In genomic region chr3:170910542-170910941, GRCh38 we compare ENCODE assay signal across 20 cellular contexts. TPM values are rescaled to one million over a fixed set of nuclear protein-coding genes. Genes with fewer than 3 reads are reported as not detected.
A peak's percentile ranks its signal among the peaks of the same experiment; 100 is the strongest.
DNase-seq lines count a peak whose midpoint lies in the region; ATAC-seq and TF ChIP-seq lines count a peak whose summit lies in the region.
"Had no signal": no experiment of that assay in that cellular context is flagged by ENCODE, and none has a peak within 500 bp of the region (broad histone marks: within the 10 kb centered on the region; RNA-seq: fewer than 3 reads in every experiment).

No MANE protein-coding gene starts in this region.

- DNase-seq in CD4-positive, alpha-beta memory T cell = no peak
- DNase-seq in adipocyte (ENCODE audit: low read depth) = no peak
- DNase-seq in memory B cell (ENCODE audit: low spot score in 2 of 2) = no peak
- DNase-seq in head of caudate nucleus = no peak
- no peak for DNase-seq in GM10248 (ENCODE audit: extremely low spot score)
- DNase-seq: ACHN, AML-193, Calu3, DMS53, GOT3, HFFc6, MV-4-11, NCI-H1417 treated with DMSO at 0.1 percent for 48 hours, NCI-H1930, NCI-H526 treated with DMSO at 0.1 percent for 48 hours, SJCRH30 had no signal

- TF ChIP-seq CTCF in HEK293 (tag by site-specific recombination; IDR thresholded peaks at IDR 0.05) = no peak
- no peak for TF ChIP-seq CTCF in GM10248 (IDR thresholded peaks at IDR 0.05; ENCODE audit: control extremely low read depth, extremely low read depth, low read depth, missing control alignments)

- CTCF ChIA-PET in CD4-positive, alpha-beta memory T cell (lab: Charles Lee; ENCODE audit: partially characterized antibody) = interaction anchor here (1.1 kb wide), 1 partner anchor 61 kb away, joined by 3 read pairs; no protein-coding TSS in a partner anchor
- CTCF ChIA-PET in HEK293 (lab: Yijun Ruan, JAX) (no interaction called here), GM10248 (lab: Yijun Ruan, JAX) (interaction anchor here (1.0 to 1.1 kb wide), 2 partner anchors 15 to 34 kb away, joined by 3 read pairs; no protein-coding TSS in a partner anchor)

- no peak overlapping the region for H3K4me3 ChIP-seq in CD4-positive, alpha-beta memory T cell (ENCODE audit: low read length in 2 of 2)
- no peak overlapping the region for H3K4me3 ChIP-seq in HEK293 (ENCODE audit: low read depth, low read length)
- H3K4me3 ChIP-seq in adipocyte (ENCODE audit: low read length) = peak overlapping the region; percentile 18
- H3K4me3 ChIP-seq: SJCRH30 had no signal

- no peaks in the 10 kb centered on the region for H3K36me3 ChIP-seq in CD4-positive, alpha-beta memory T cell (ENCODE audit: insufficient read depth, low read length)
- no peaks in the 10 kb centered on the region for H3K36me3 ChIP-seq in HEK293 (ENCODE audit: control insufficient read depth in 2 of 2, insufficient read depth in 1 of 2, low read length in 2 of 2)
- H3K36me3 ChIP-seq in adipocyte (ENCODE audit: control insufficient read depth, insufficient read depth, low read length, severe bottlenecking) = no peaks in the 10 kb centered on the region

- no peak overlapping the region for H3K27ac ChIP-seq in CD4-positive, alpha-beta memory T cell (ENCODE audit: low read depth, low read length)
- no peak overlapping the region for H3K27ac ChIP-seq in HEK293 (ENCODE audit: extremely low read depth, low read depth, low read length)
- H3K27ac ChIP-seq: SJCRH30 had no signal

- ATAC-seq in memory B cell (ENCODE audit: low read depth) = no peak
- ATAC-seq in HG03175 (IDR thresholded peaks at IDR 0.05; ENCODE audit: unreplicated experiment) = no peak
- no peak for ATAC-seq in GM21825 (IDR thresholded peaks at IDR 0.05; ENCODE audit: unreplicated experiment)

- peaks cover 11 to 26% (median 19%) of the 10 kb centered on the region in 4 donors for H3K4me1 Mint-ChIP-seq in CD4-positive, alpha-beta memory T cell
- H3K4me1 Mint-ChIP-seq in memory B cell = peaks cover 2% of the 10 kb centered on the region

- peaks cover 2 to 35% (median 16%) of the 10 kb centered on the region in 8 donors for H3K9me3 Mint-ChIP-seq in CD4-positive, alpha-beta memory T cell
- H3K9me3 Mint-ChIP-seq in memory B cell = peaks cover 7% of the 10 kb centered on the region

- POLR2A ChIA-PET in CD4-positive, alpha-beta memory T cell (lab: Charles Lee; ENCODE audit: partially characterized antibody) = interaction anchor here (0.8 kb wide), 1 partner anchor 42 kb away, joined by 3 read pairs; no protein-coding TSS in a partner anchor
- POLR2A ChIA-PET in HEK293 (lab: Yijun Ruan, JAX) = interaction anchor here (0.8 kb wide), 1 partner anchor 41 kb away, joined by 4 read pairs; the partner anchor contains the start of gene RPL22L1
- POLR2A ChIA-PET in GM10248 (lab: Yijun Ruan, JAX) = interaction anchor here (1.7 kb wide), 1 partner anchor 41 kb away, joined by 4 read pairs; the partner anchor contains the start of gene RPL22L1

- H3K36me3 Mint-ChIP-seq in CD4-positive, alpha-beta memory T cell = peaks cover 0 to 5% of the 10 kb centered on the region in 2 donors
- H3K36me3 Mint-ChIP-seq in memory B cell = no peaks in the 10 kb centered on the region

- H3K4me1 ChIP-seq in CD4-positive, alpha-beta memory T cell (ENCODE audit: insufficient read depth, low read length) = peaks cover 22% of the 10 kb centered on the region
- H3K4me1 ChIP-seq in HEK293 (ENCODE audit: control insufficient read depth, insufficient read depth, low read length) (no peaks in the 10 kb centered on the region), adipocyte (ENCODE audit: control insufficient read depth, insufficient read depth, low read length) (peaks cover 16% of the 10 kb centered on the region)
- H3K4me1 ChIP-seq: SJCRH30 had no signal

- peak overlapping the region in 1 of 8 donors; percentile 17 for H3K4me3 Mint-ChIP-seq in CD4-positive, alpha-beta memory T cell
- no peak overlapping the region for H3K4me3 Mint-ChIP-seq in memory B cell
- H3K4me3 Mint-ChIP-seq: HFFc6 had no signal

- H3K27me3 Mint-ChIP-seq in CD4-positive, alpha-beta memory T cell = no peaks in the 10 kb centered on the region
- H3K27me3 Mint-ChIP-seq in memory B cell = no peaks in the 10 kb centered on the region

- peak overlapping the region in 4 of 7 donors; percentile 26 to 86 (median 48) for H3K27ac Mint-ChIP-seq in CD4-positive, alpha-beta memory T cell
- H3K27ac Mint-ChIP-seq in memory B cell = peak overlapping the region; percentile 36
- H3K27ac Mint-ChIP-seq: CD14-positive monocyte, HFFc6 had no signal

- no peaks in the 10 kb centered on the region for H3K27me3 ChIP-seq in CD4-positive, alpha-beta memory T cell (ENCODE audit: insufficient read depth, low read length)
- no peaks in the 10 kb centered on the region for H3K27me3 ChIP-seq in adipocyte (replicated peaks; ENCODE audit: control insufficient read depth, insufficient read depth, low read length)
- H3K27me3 ChIP-seq: SJCRH30 had no signal

- H3K9ac ChIP-seq in adipocyte (ENCODE audit: low read length) = no peak overlapping the region

- H3K9me3 ChIP-seq in CD4-positive, alpha-beta memory T cell (ENCODE audit: control insufficient read depth in 1 of 2, low read length in 2 of 2) = peaks cover 0 to 22% of the 10 kb centered on the region in 2 donors
- no peaks in the 10 kb centered on the region for H3K9me3 ChIP-seq in HEK293 (ENCODE audit: control insufficient read depth, insufficient read depth, low read depth, low read length)
- peaks cover 19% of the 10 kb centered on the region for H3K9me3 ChIP-seq in adipocyte (ENCODE audit: control insufficient read depth, low read length)
- H3K9me3 ChIP-seq: SJCRH30 had no signal

- intact Hi-C loops in CD4-positive, alpha-beta memory T cell (cut with micrococcal nuclease) = no loop called here
- intact Hi-C loops in head of caudate nucleus (cut with DNase I) = no loop called here

TF ChIP-seq in HEK293, 187 proteins besides CTCF, POLR2A, EP300 and RAD21 (continues in another document):
- TF ChIP-seq ZBTB11 (tag by site-specific recombination; conservative IDR thresholded peaks at IDR 0.05; ENCODE audit: low read depth) (no peak), TCF7L2 (IDR thresholded peaks at IDR 0.05; ENCODE audit: borderline replicate concordance, low read depth, low read length) (no peak), PBX3 (CRISPR knock-in tag; IDR thresholded peaks at IDR 0.05) (no peak), ZNF670 (tag by site-specific recombination; IDR thresholded peaks at IDR 0.05; ENCODE audit: low read depth) (no peak), PRDM6 (tag by site-specific recombination; IDR thresholded peaks at IDR 0.05) (no peak), ZNF555 (tag by site-specific recombination; conservative IDR thresholded peaks at IDR 0.05) (peak; percentile 51), REPIN1 (tag by site-specific recombination; IDR thresholded peaks at IDR 0.05; ENCODE audit: low read depth) (no peak), GFI1B (tag by site-specific recombination; IDR thresholded peaks at IDR 0.05) (no peak), ZNF777 (tag by site-specific recombination; IDR thresholded peaks at IDR 0.05; ENCODE audit: borderline replicate concordance) (no peak), ZNF354C (tag by site-specific recombination; IDR thresholded peaks at IDR 0.05; ENCODE audit: borderline replicate concordance, low read depth) (no peak)

RNA-seq across cellular contexts. Expression of gene EIF5A2, which starts 2.1 kb away (rescaled TPM):
- total RNA-seq in CD4-positive, alpha-beta memory T cell = 10 to 100 TPM; 11.4 to 12.2 TPM
- polyA plus RNA-seq in CD4-positive, alpha-beta memory T cell = 10 to 100 TPM; 14.0 to 26.3 TPM

RNA-seq across cellular contexts. Expression of gene RPL22L1, which starts 40.5 kb away (rescaled TPM):
- 10 to 100 TPM; 31.9 to 32.3 TPM for total RNA-seq in CD4-positive, alpha-beta memory T cell
- polyA plus RNA-seq in CD4-positive, alpha-beta memory T cell = 10 to 100 TPM; 27.2 to 43.1 TPM
